In genomic region chr15:60477164-60477563, GRCh38 we compare ENCODE assay signal across 1 cellular context.
TF ChIP-seq lines count a peak whose summit lies in the region.

No MANE protein-coding gene starts in this region.

TF ChIP-seq in HCT116, 20 proteins besides CTCF, POLR2A, EP300 and RAD21:
- no peak for TF ChIP-seq REST (IDR thresholded peaks at IDR 0.05; ENCODE audit: low read depth)
- no peak for TF ChIP-seq JUND (IDR thresholded peaks at IDR 0.05)
- no peak for TF ChIP-seq YY1 (IDR thresholded peaks at IDR 0.05; ENCODE audit: extremely low read depth, insufficient replicate concordance, low read depth, low read length)
- no peak for TF ChIP-seq SP1 (IDR thresholded peaks at IDR 0.05; ENCODE audit: low read depth)
- no peak for TF ChIP-seq POLR2AphosphoS5 (IDR thresholded peaks at IDR 0.05; ENCODE audit: low read depth, low read length)
- TF ChIP-seq EZH2 (IDR thresholded peaks at IDR 0.05) = no peak
- TF ChIP-seq EZH2phosphoT487 (IDR thresholded peaks at IDR 0.05; ENCODE audit: borderline replicate concordance) = no peak
- TF ChIP-seq TCF7L2 (IDR thresholded peaks at IDR 0.05; ENCODE audit: borderline replicate concordance, extremely low read depth, insufficient read depth, insufficient read length) = no peak
- no peak for TF ChIP-seq EGR1 (IDR thresholded peaks at IDR 0.05; ENCODE audit: low read depth)
